In genomic region chr5:113270081-113270480, GRCh38 we compare ENCODE assay signal across 20 cellular contexts.
DNase-seq lines count a peak whose midpoint lies in the region; ATAC-seq, FAIRE-seq and TF ChIP-seq lines count a peak whose summit lies in the region.
"Had no signal": no experiment of that assay in that cellular context is flagged by ENCODE, and none has a peak within 500 bp of the region (broad histone marks: within the 10 kb centered on the region; RNA-seq: fewer than 3 reads in every experiment).

No MANE protein-coding gene starts in this region.

- H3K27me3 Mint-ChIP-seq in astrocyte (ENCODE audit: low read depth, unreplicated experiment), result no peaks in the 10 kb centered on the region
- H3K27me3 Mint-ChIP-seq in HFFc6 (ENCODE audit: insufficient read depth), result peaks cover 2% of the 10 kb centered on the region; the same call in 1 of the 2 replicates

- H2AK5ac ChIP-seq in mesendoderm (ENCODE audit: low read length), result no peak overlapping the region

- H2BK5ac ChIP-seq in mesendoderm (ENCODE audit: low read length), result peak overlapping the region; percentile 97

- H3K79me2 ChIP-seq in astrocyte (ENCODE audit: insufficient read depth, low read length) (peaks cover 50% of the 10 kb centered on the region), mesendoderm (ENCODE audit: control insufficient read depth, insufficient read depth, low read length) (peaks cover 54% of the 10 kb centered on the region)

- no peak overlapping the region for H2BK15ac ChIP-seq in mesendoderm (replicated peaks; ENCODE audit: low read depth)

- H3K36me3 Mint-ChIP-seq in astrocyte (ENCODE audit: low read depth, unreplicated experiment), result no peaks in the 10 kb centered on the region
- H3K36me3 Mint-ChIP-seq in HFFc6 (ENCODE audit: low read depth), result no peaks in the 10 kb centered on the region
- H3K36me3 Mint-ChIP-seq: CD8-positive, alpha-beta T cell had no signal

- peaks cover 6% of the 10 kb centered on the region for H4K20me1 ChIP-seq in astrocyte (ENCODE audit: insufficient read depth, low read length)
- H4K20me1 ChIP-seq: BLaER1 treated with 17β-estradiol and CSF1 and Interleukin-3, amounts not matched to agents 10 nM and 100 nM had no signal

- no peak for DNase-seq in astrocyte (ENCODE audit: low read depth)
- peak; percentile 26 for DNase-seq in epithelial cell of esophagus (ENCODE audit: low read depth)
- no peak for DNase-seq in mesendoderm
- DNase-seq in HFFc6, result no peak
- no peak for DNase-seq in SJCRH30
- no peak for DNase-seq in retina
- DNase-seq: CD8-positive, alpha-beta T cell; DMS79; Kasumi-1; NCI-H1092 treated with DMSO at 0.1 percent for 48 hours; NCI-H146; NCI-H446 treated with DMSO at 0.1 percent for 48 hours; Peyer's patch; Right ventricle myocardium superior; SK-N-SH had no signal

- peaks cover 7% of the 10 kb centered on the region for H3K79me1 ChIP-seq in mesendoderm (ENCODE audit: low read length)

- no peak overlapping the region for H2AFZ ChIP-seq in astrocyte (ENCODE audit: low read depth, low read length)

- H3K18ac ChIP-seq in mesendoderm (ENCODE audit: low read length), result peak overlapping the region; percentile 90

- H3K4me3 Mint-ChIP-seq in astrocyte (ENCODE audit: unreplicated experiment) (no peak overlapping the region), HFFc6 (no peak overlapping the region)
- H3K4me3 Mint-ChIP-seq: CD8-positive, alpha-beta T cell had no signal

- no peak overlapping the region for H3K9ac ChIP-seq in HUES48 (ENCODE audit: low read depth, low read length)
- H3K9ac ChIP-seq in astrocyte (ENCODE audit: low read length), result no peak overlapping the region
- H3K9ac ChIP-seq in mesendoderm (ENCODE audit: low read length), result peak overlapping the region; percentile 39
- H3K9ac ChIP-seq: BLaER1 treated with 17β-estradiol and CSF1 and Interleukin-3, amounts not matched to agents 10 nM and 100 nM; SK-N-SH had no signal

- H3K9me3 ChIP-seq in HUES48 (ENCODE audit: control insufficient read depth, insufficient read depth, low read length) (no peaks in the 10 kb centered on the region), astrocyte (ENCODE audit: insufficient read depth, low read depth, low read length) (no peaks in the 10 kb centered on the region), SJCRH30 (replicated peaks) (peaks cover 4% of the 10 kb centered on the region; the same call in 1 of the 2 replicates)
- H3K9me3 ChIP-seq: BLaER1 treated with 17β-estradiol and CSF1 and Interleukin-3, amounts not matched to agents 10 nM and 100 nM; Peyer's patch; SK-N-SH had no signal

- H2BK120ac ChIP-seq in mesendoderm (ENCODE audit: low read depth, low read length), result peak overlapping the region; percentile 96

- peak overlapping the region; percentile 38 for H3K27ac Mint-ChIP-seq in astrocyte (ENCODE audit: unreplicated experiment)
- H3K27ac Mint-ChIP-seq in HFFc6, result no peak overlapping the region
- H3K27ac Mint-ChIP-seq: CD8-positive, alpha-beta T cell had no signal

- H3K27me3 ChIP-seq in HUES48 (ENCODE audit: control insufficient read depth, insufficient read depth, low read length) (no peaks in the 10 kb centered on the region), astrocyte (ENCODE audit: insufficient read depth, low read length) (no peaks in the 10 kb centered on the region), mesendoderm (ENCODE audit: insufficient read depth, low read length, poor library complexity) (no peaks in the 10 kb centered on the region), SJCRH30 (no peaks in the 10 kb centered on the region)
- H3K27me3 ChIP-seq: Peyer's patch had no signal

- H3K36me3 ChIP-seq in HUES48 (ENCODE audit: control insufficient read depth, insufficient read depth, low read length) (no peaks in the 10 kb centered on the region), astrocyte (ENCODE audit: insufficient read depth, low read length) (no peaks in the 10 kb centered on the region), mesendoderm (ENCODE audit: control insufficient read depth, insufficient read depth, low read length) (no peaks in the 10 kb centered on the region), SJCRH30 (no peaks in the 10 kb centered on the region)
- H3K36me3 ChIP-seq: BLaER1 treated with 17β-estradiol and CSF1 and Interleukin-3, amounts not matched to agents 10 nM and 100 nM; Peyer's patch had no signal

- ATAC-seq in HG03135 (IDR thresholded peaks at IDR 0.05; ENCODE audit: unreplicated experiment), result no peak
- ATAC-seq: CD8-positive, alpha-beta T cell had no signal

- H3K4me2 ChIP-seq in astrocyte (ENCODE audit: low read length) (no peak overlapping the region), mesendoderm (ENCODE audit: low read length) (no peak overlapping the region)
- H3K4me2 ChIP-seq: BLaER1 treated with 17β-estradiol and CSF1 and Interleukin-3, amounts not matched to agents 10 nM and 100 nM; SK-N-SH had no signal

- H3K27ac ChIP-seq in HUES48 (ENCODE audit: low read depth, low read length) (peak overlapping the region; percentile 58), astrocyte (ENCODE audit: low read depth, low read length) (no peak overlapping the region), mesendoderm (ENCODE audit: low read depth, low read length) (peak overlapping the region; percentile 73), SJCRH30 (no peak overlapping the region)
- H3K27ac ChIP-seq: BLaER1 treated with 17β-estradiol and CSF1 and Interleukin-3, amounts not matched to agents 10 nM and 100 nM; Peyer's patch had no signal

- peak overlapping the region; percentile 40 for H4K5ac ChIP-seq in mesendoderm (ENCODE audit: low read length)

- no peak overlapping the region for H3K4ac ChIP-seq in mesendoderm (ENCODE audit: low read depth, low read length)

- H3K4me3 ChIP-seq in HUES48 (ENCODE audit: low read depth, low read length), result no peak overlapping the region
- H3K4me3 ChIP-seq in astrocyte (ENCODE audit: insufficient read depth, low read depth, low read length), result no peak overlapping the region
- no peak overlapping the region for H3K4me3 ChIP-seq in epithelial cell of esophagus (ENCODE audit: low read length)
- H3K4me3 ChIP-seq in mesendoderm (ENCODE audit: low read length), result no peak overlapping the region
- no peak overlapping the region for H3K4me3 ChIP-seq in SJCRH30
- H3K4me3 ChIP-seq: BLaER1 treated with 17β-estradiol and CSF1 and Interleukin-3, amounts not matched to agents 10 nM and 100 nM; Peyer's patch had no signal

- H3K4me1 ChIP-seq in HUES48 (ENCODE audit: control insufficient read depth, insufficient read depth, low read length) (peaks cover 84% of the 10 kb centered on the region), astrocyte (ENCODE audit: insufficient read depth, low read length) (peaks cover 34% of the 10 kb centered on the region), mesendoderm (ENCODE audit: control insufficient read depth, low read depth, low read length) (peaks cover 50% of the 10 kb centered on the region), SJCRH30 (peaks cover 13% of the 10 kb centered on the region)
- H3K4me1 ChIP-seq: Peyer's patch had no signal

- peak overlapping the region; percentile 89 for H3K56ac ChIP-seq in mesendoderm (ENCODE audit: low read length)

- peaks cover 68% of the 10 kb centered on the region for H3K4me1 Mint-ChIP-seq in astrocyte (ENCODE audit: low read depth, unreplicated experiment)
- peaks cover 7% of the 10 kb centered on the region for H3K4me1 Mint-ChIP-seq in HFFc6 (ENCODE audit: low read depth)

- H3K23ac ChIP-seq in mesendoderm (ENCODE audit: low read length), result peak overlapping the region; percentile 54

- whole genome bisulfite sequencing in mesendoderm (ENCODE audit: extremely low coverage, insufficient coverage, low lambda C conversion rate), result no CpG with 5 or more reads among the region's 5 CpGs

- no peak for FAIRE-seq in astrocyte (lab: Jason Lieb, UNC)
- FAIRE-seq: H54, HTR-8/SVneo had no signal

- H3K9me3 Mint-ChIP-seq in astrocyte (ENCODE audit: unreplicated experiment), result peaks cover 2% of the 10 kb centered on the region
- H3K9me3 Mint-ChIP-seq in HFFc6, result no peaks in the 10 kb centered on the region
- H3K9me3 Mint-ChIP-seq: CD8-positive, alpha-beta T cell had no signal

- TF ChIP-seq CTCF in astrocyte (IDR thresholded peaks at IDR 0.05; ENCODE audit: insufficient read depth, low read depth, low read length) (no peak), epithelial cell of esophagus (IDR thresholded peaks at IDR 0.05; ENCODE audit: insufficient read depth, low read depth, low read length, missing control alignments) (no peak), HFFc6 (IDR thresholded peaks at IDR 0.05) (no peak)

- no peak overlapping the region for H4K8ac ChIP-seq in mesendoderm (ENCODE audit: low read depth, low read length)

Comparison
In these comparisons a context has a peak if more than half of its experiments do, and no peak if none do; other contexts are left out.
1. H3K27ac ChIP-seq: peak in HUES48 (single experiment) and mesendoderm (single experiment); none in astrocyte (single experiment) and SJCRH30 (single experiment).